In genomic region chr20:4811257-4811656, GRCh38 we compare ENCODE assay signal across 12 cellular contexts. TPM values are rescaled to one million over a fixed set of nuclear protein-coding genes. Genes with fewer than 3 reads are reported as not detected.
DNase-seq lines count a peak whose midpoint lies in the region; ATAC-seq and TF ChIP-seq lines count a peak whose summit lies in the region.
"Had no signal": no experiment of that assay in that cellular context is flagged by ENCODE, and none has a peak within 500 bp of the region (broad histone marks: within the 10 kb centered on the region; RNA-seq: fewer than 3 reads in every experiment).

No MANE protein-coding gene starts in this region.

- no peaks in the 10 kb centered on the region for H3K27me3 Mint-ChIP-seq in activated T-helper 1 cell treated with anti-CD3 and anti-CD28 coated beads, Interleukin-12 subunit alpha, Interleukin-12 subunit beta, Interleukin-2, Interleukin-4 antibody, amounts not matched to agents 30 ng/mL and 10 ng/mL and 1 ng/mL, durations not matched to agents 14 hours and 24 hours and 36 hours (ENCODE audit: insufficient read depth)

- WGBS in heart right ventricle, 2 donors: 97 to 100% methylated on average over 4 of the region's 4 CpGs
- WGBS in heart left ventricle, 4 donors: 94 to 98% (median 96%) methylated on average over 4 of the region's 4 CpGs

- TF ChIP-seq CTCF in heart right ventricle (IDR thresholded peaks at IDR 0.05): no peak
- no peak for TF ChIP-seq CTCF in heart left ventricle (IDR thresholded peaks at IDR 0.05)
- no peak for TF ChIP-seq CTCF in lower lobe of right lung (IDR thresholded peaks at IDR 0.05)
- TF ChIP-seq CTCF in vagina (IDR thresholded peaks at IDR 0.05): no peak

- DNase-seq in heart right ventricle (no peak), heart left ventricle (no peak), lower lobe of right lung (no peak), vagina (ENCODE audit: extremely low spot score in 2 of 2) (no peak), HuH-7.5 (ENCODE audit: low spot score) (no peak)
- no peak for DNase-seq in activated T-helper 1 cell treated with anti-CD3 and anti-CD28 coated beads, Interleukin-12 subunit alpha, Interleukin-12 subunit beta, Interleukin-2, Interleukin-4 antibody, amounts not matched to agents 30 ng/mL and 10 ng/mL and 1 ng/mL, durations not matched to agents 14 hours and 24 hours and 36 hours (ENCODE audit: low spot score)
- DNase-seq: BE2C, IMR-90, NCI-H1417 treated with DMSO at 0.1 percent for 48 hours had no signal

- peak overlapping the region in 6 of 10 donors; percentile 7 to 98 (median 40) for H3K27ac ChIP-seq in heart right ventricle
- peak overlapping the region in 6 of 12 donors; percentile 15 to 97 (median 29) for H3K27ac ChIP-seq in heart left ventricle
- H3K27ac ChIP-seq in lower lobe of right lung: peak overlapping the region; percentile 84
- peak overlapping the region; percentile 27 for H3K27ac ChIP-seq in vagina

- ATAC-seq in heart right ventricle (no peak), heart left ventricle (no peak), lower lobe of right lung (no peak), HG02938 (IDR thresholded peaks at IDR 0.05; ENCODE audit: unreplicated experiment) (no peak), GM21619 (IDR thresholded peaks at IDR 0.05; ENCODE audit: unreplicated experiment) (no peak)

- no peak for TF ChIP-seq POLR2A in heart left ventricle (IDR thresholded peaks at IDR 0.05)
- TF ChIP-seq POLR2A in vagina (IDR thresholded peaks at IDR 0.05): no peak

- H3K4me3 ChIP-seq in heart right ventricle: peak overlapping the region in 1 of 10 donors; percentile 54
- H3K4me3 ChIP-seq in heart left ventricle: no peak overlapping the region
- H3K4me3 ChIP-seq in lower lobe of right lung: no peak overlapping the region
- H3K4me3 ChIP-seq in vagina: no peak overlapping the region

- peaks cover 0 to 6% (median 0%) of the 10 kb centered on the region in 9 donors for H3K36me3 ChIP-seq in heart right ventricle
- H3K36me3 ChIP-seq in heart left ventricle: no peaks in the 10 kb centered on the region
- no peaks in the 10 kb centered on the region for H3K36me3 ChIP-seq in lower lobe of right lung
- no peaks in the 10 kb centered on the region for H3K36me3 ChIP-seq in vagina
- H3K36me3 ChIP-seq: BE2C had no signal

- H3K4me1 ChIP-seq in heart right ventricle: peaks cover 0 to 98% (median 35%) of the 10 kb centered on the region in 9 donors
- H3K4me1 ChIP-seq in heart left ventricle: peaks cover 0 to 100% (median 18%) of the 10 kb centered on the region in 12 donors
- H3K4me1 ChIP-seq in lower lobe of right lung: peaks cover 91% of the 10 kb centered on the region
- peaks cover 48% of the 10 kb centered on the region for H3K4me1 ChIP-seq in vagina
- H3K4me1 ChIP-seq: BE2C had no signal

- no peaks in the 10 kb centered on the region for H3K9me3 Mint-ChIP-seq in activated T-helper 1 cell treated with anti-CD3 and anti-CD28 coated beads, Interleukin-12 subunit alpha, Interleukin-12 subunit beta, Interleukin-2, Interleukin-4 antibody, amounts not matched to agents 30 ng/mL and 10 ng/mL and 1 ng/mL, durations not matched to agents 14 hours and 24 hours and 36 hours
- H3K9me3 Mint-ChIP-seq: mesothelial cell of epicardium had no signal

- no peaks in the 10 kb centered on the region for H3K27me3 ChIP-seq in heart right ventricle
- no peaks in the 10 kb centered on the region for H3K27me3 ChIP-seq in heart left ventricle
- no peaks in the 10 kb centered on the region for H3K27me3 ChIP-seq in lower lobe of right lung (ENCODE audit: low read depth)
- H3K27me3 ChIP-seq in vagina: no peaks in the 10 kb centered on the region

- H3K4me3 Mint-ChIP-seq in activated T-helper 1 cell treated with anti-CD3 and anti-CD28 coated beads, Interleukin-12 subunit alpha, Interleukin-12 subunit beta, Interleukin-2, Interleukin-4 antibody, amounts not matched to agents 30 ng/mL and 10 ng/mL and 1 ng/mL, durations not matched to agents 14 hours and 24 hours and 36 hours: peak overlapping the region; percentile 89
- H3K4me3 Mint-ChIP-seq: mesothelial cell of epicardium had no signal

- peaks cover 21% of the 10 kb centered on the region for H3K36me3 Mint-ChIP-seq in activated T-helper 1 cell treated with anti-CD3 and anti-CD28 coated beads, Interleukin-12 subunit alpha, Interleukin-12 subunit beta, Interleukin-2, Interleukin-4 antibody, amounts not matched to agents 30 ng/mL and 10 ng/mL and 1 ng/mL, durations not matched to agents 14 hours and 24 hours and 36 hours (ENCODE audit: low read depth)
- H3K36me3 Mint-ChIP-seq: mesothelial cell of epicardium had no signal

- peak overlapping the region; percentile 99 for H3K27ac Mint-ChIP-seq in activated T-helper 1 cell treated with anti-CD3 and anti-CD28 coated beads, Interleukin-12 subunit alpha, Interleukin-12 subunit beta, Interleukin-2, Interleukin-4 antibody, amounts not matched to agents 30 ng/mL and 10 ng/mL and 1 ng/mL, durations not matched to agents 14 hours and 24 hours and 36 hours
- H3K27ac Mint-ChIP-seq: mesothelial cell of epicardium had no signal

- H3K9me3 ChIP-seq in heart right ventricle (no peaks in the 10 kb centered on the region), heart left ventricle (no peaks in the 10 kb centered on the region), lower lobe of right lung (no peaks in the 10 kb centered on the region), vagina (no peaks in the 10 kb centered on the region)
- H3K9me3 ChIP-seq: BE2C had no signal

- H3K4me1 Mint-ChIP-seq in activated T-helper 1 cell treated with anti-CD3 and anti-CD28 coated beads, Interleukin-12 subunit alpha, Interleukin-12 subunit beta, Interleukin-2, Interleukin-4 antibody, amounts not matched to agents 30 ng/mL and 10 ng/mL and 1 ng/mL, durations not matched to agents 14 hours and 24 hours and 36 hours (ENCODE audit: low read depth): peaks cover 72% of the 10 kb centered on the region

- intact Hi-C loops in heart right ventricle (cut with DNase I) (no loop called here), heart left ventricle (cut with DNase I) (no loop called here), lower lobe of right lung (cut with DNase I) (no loop called here), vagina (cut with DNase I) (no loop called here)
- intact Hi-C loops in activated T-helper 1 cell treated with anti-CD3 and anti-CD28 coated beads, Interleukin-12 subunit alpha, Interleukin-12 subunit beta, Interleukin-2, Interleukin-4 antibody, amounts not matched to agents 30 ng/mL and 10 ng/mL and 1 ng/mL, durations not matched to agents 14 hours and 24 hours and 36 hours (cut with micrococcal nuclease): loop anchor here (10.0 kb wide), 1 partner anchor 906 kb away; no protein-coding TSS in a partner anchor

RNA-seq across cellular contexts. Expression of gene RASSF2, which starts 12.2 kb away (rescaled TPM):
- 10 to 100 TPM in 1 of 10 donors, 1 to 10 TPM in 9; 1.4 to 13.2 (median 3.8) TPM for total RNA-seq in heart right ventricle
- 1 to 10 TPM; 1.6 to 1.9 TPM for polyA plus RNA-seq in heart right ventricle
- total RNA-seq in heart left ventricle: 10 to 100 TPM in 1 of 9 donors, 1 to 10 TPM in 8; 2.0 to 23.1 (median 4.2) TPM
- polyA plus RNA-seq in heart left ventricle: 1 to 10 TPM in 1 of 2 donors, under 1 TPM in 1; 0.76 to 2.3 TPM
- total RNA-seq in activated T-helper 1 cell treated with anti-CD3 and anti-CD28 coated beads, Interleukin-12 subunit alpha, Interleukin-12 subunit beta, Interleukin-2, Interleukin-4 antibody, amounts not matched to agents 30 ng/mL and 10 ng/mL and 1 ng/mL, durations not matched to agents 14 hours and 24 hours and 36 hours: 43.7 and 44.7 TPM in 2 replicates
- 29.7 TPM for total RNA-seq in lower lobe of right lung
- total RNA-seq in vagina: 9.3 TPM
